ENCODE assay signal across 8 cellular contexts in genomic region chr19:10219678-10220077, GRCh38. TPM values are rescaled to one million over a fixed set of nuclear protein-coding genes. Genes with fewer than 3 reads are reported as not detected.
DNase-seq lines count a peak whose midpoint lies in the region; ATAC-seq and TF ChIP-seq lines count a peak whose summit lies in the region.

No MANE protein-coding gene starts in this region.

- H3K27ac ChIP-seq in DOHH2 (ENCODE audit: low read depth, low read length) (peak overlapping the region; percentile 95), osteoblast (ENCODE audit: low read depth, low read length) (no peak overlapping the region), colonic mucosa (no peak overlapping the region)

- peaks cover 59% of the 10 kb centered on the region for H3K4me1 ChIP-seq in DOHH2 (ENCODE audit: control insufficient read depth, low read length)
- peaks cover 4% of the 10 kb centered on the region for H3K4me1 ChIP-seq in osteoblast (ENCODE audit: insufficient read depth, low read length)
- H3K4me1 ChIP-seq in colonic mucosa: no peaks in the 10 kb centered on the region

- intact Hi-C loops in colonic mucosa (cut with DNase I) (no loop called here), Right ventricle myocardium superior (cut with DNase I) (no loop called here)

- H3K36me3 ChIP-seq in DOHH2 (ENCODE audit: control insufficient read depth, low read length): peaks cover 71% of the 10 kb centered on the region
- H3K36me3 ChIP-seq in osteoblast (ENCODE audit: insufficient read depth, low read length): peaks cover 4% of the 10 kb centered on the region
- H3K36me3 ChIP-seq in colonic mucosa: no peaks in the 10 kb centered on the region

- DNase-seq in OCI-M1 (lab: John Stamatoyannopoulos, UW): peak; percentile 90
- peak; percentile 36 for DNase-seq in central memory CD4-positive, alpha-beta T cell
- peak; percentile 80 for DNase-seq in osteoblast (ENCODE audit: insufficient read length, low spot score, missing footprints)
- no peak for DNase-seq in colonic mucosa
- no peak for DNase-seq in Right ventricle myocardium superior

- H3K9me3 ChIP-seq in DOHH2 (ENCODE audit: control insufficient read depth, insufficient read depth, low read length) (no peaks in the 10 kb centered on the region), osteoblast (ENCODE audit: low read depth, low read length) (no peaks in the 10 kb centered on the region), colonic mucosa (no peaks in the 10 kb centered on the region)

- TF ChIP-seq CTCF in DOHH2 (IDR thresholded peaks at IDR 0.05; ENCODE audit: low read depth, low read length, poor library complexity, severe bottlenecking) (peak; percentile 78), osteoblast (IDR thresholded peaks at IDR 0.05; ENCODE audit: extremely low read depth, low read depth, low read length) (peak; percentile 45), colonic mucosa (IDR thresholded peaks at IDR 0.05) (no peak)

- H2AFZ ChIP-seq in osteoblast (ENCODE audit: low read length): no peak overlapping the region

- no peaks in the 10 kb centered on the region for H3K9me2 ChIP-seq in DOHH2 (replicated peaks; ENCODE audit: control insufficient read depth, low read length)

- H4K20me1 ChIP-seq in DOHH2 (ENCODE audit: control insufficient read depth, insufficient read depth, low read depth, low read length) (peaks cover 9% of the 10 kb centered on the region), osteoblast (ENCODE audit: insufficient read depth, low read length) (no peaks in the 10 kb centered on the region)

- peak; percentile 51 for ATAC-seq in GM21447 (IDR thresholded peaks at IDR 0.05; ENCODE audit: unreplicated experiment)
- ATAC-seq in GM19452 (IDR thresholded peaks at IDR 0.05; ENCODE audit: unreplicated experiment): no peak
- ATAC-seq in Right ventricle myocardium superior (ENCODE audit: poor library complexity): no peak

- peak overlapping the region; percentile 88 for H3K4me2 ChIP-seq in DOHH2 (ENCODE audit: low read length)
- H3K4me2 ChIP-seq in osteoblast (ENCODE audit: insufficient read depth, low read length): no peak overlapping the region

- H3K27me3 ChIP-seq in DOHH2 (ENCODE audit: control insufficient read depth, low read length) (no peaks in the 10 kb centered on the region), osteoblast (ENCODE audit: insufficient read depth, low read length) (no peaks in the 10 kb centered on the region), colonic mucosa (no peaks in the 10 kb centered on the region)

- H3K4me3 ChIP-seq in DOHH2 (ENCODE audit: low read length) (peak overlapping the region; percentile 66), osteoblast (ENCODE audit: insufficient read depth, low read length) (no peak overlapping the region), colonic mucosa (no peak overlapping the region)

- no peak overlapping the region for H3K9ac ChIP-seq in colonic mucosa (ENCODE audit: low read depth in 2 of 2, low read length in 2 of 2)

- peaks cover 47% of the 10 kb centered on the region for H3F3A ChIP-seq in DOHH2 (ENCODE audit: control insufficient read depth, insufficient read depth)

- peaks cover 53% of the 10 kb centered on the region for H3K79me2 ChIP-seq in DOHH2 (ENCODE audit: control insufficient read depth, low read length)
- H3K79me2 ChIP-seq in osteoblast (ENCODE audit: insufficient read depth, low read length): peaks cover 5% of the 10 kb centered on the region

RNA-seq across cellular contexts. Expression of gene S1PR2, which starts 11.5 kb away (rescaled TPM):
- total RNA-seq in osteoblast (9.4 and 14.1 TPM in 2 replicates), colonic mucosa (1 to 10 TPM; 2.4 to 5.2 TPM), Right ventricle myocardium superior (5.9 TPM)

RNA-seq across cellular contexts. Expression of gene DNMT1, which starts 24.9 kb away (rescaled TPM):
- 24.2 and 33.7 TPM in 2 replicates for total RNA-seq in osteoblast
- 100 to 1,000 TPM in 1 of 2 donors, 10 to 100 TPM in 1; 36.3 to 139 TPM for total RNA-seq in colonic mucosa
- total RNA-seq in Right ventricle myocardium superior: 22.7 TPM

RNA-seq across cellular contexts. Expression of gene MRPL4, which starts 32.3 kb away (rescaled TPM):
- total RNA-seq in osteoblast (37.1 and 37.3 TPM in 2 replicates), colonic mucosa (100 to 1,000 TPM in 1 of 2 donors, 10 to 100 TPM in 1; 48.9 to 116 TPM), Right ventricle myocardium superior (72.4 TPM)

RNA-seq across cellular contexts. Expression of gene ICAM1, which starts 51.2 kb away (rescaled TPM):
- total RNA-seq in osteoblast (25.6 and 35.5 TPM in 2 replicates), colonic mucosa (10 to 100 TPM in 1 of 2 donors, 1 to 10 TPM in 1; 3.5 to 13.1 TPM), Right ventricle myocardium superior (6.4 TPM)

Comparison
In these comparisons a context has a peak if more than half of its experiments do, and no peak if none do; other contexts are left out.
1. DNase-seq: peak in OCI-M1 (single experiment), central memory CD4-positive, alpha-beta T cell (single experiment) and osteoblast (single experiment); none in colonic mucosa (single experiment) and Right ventricle myocardium superior (single experiment).